Comparison of ENCODE assay signal across 17 cellular contexts in the genomic region with DNA sequence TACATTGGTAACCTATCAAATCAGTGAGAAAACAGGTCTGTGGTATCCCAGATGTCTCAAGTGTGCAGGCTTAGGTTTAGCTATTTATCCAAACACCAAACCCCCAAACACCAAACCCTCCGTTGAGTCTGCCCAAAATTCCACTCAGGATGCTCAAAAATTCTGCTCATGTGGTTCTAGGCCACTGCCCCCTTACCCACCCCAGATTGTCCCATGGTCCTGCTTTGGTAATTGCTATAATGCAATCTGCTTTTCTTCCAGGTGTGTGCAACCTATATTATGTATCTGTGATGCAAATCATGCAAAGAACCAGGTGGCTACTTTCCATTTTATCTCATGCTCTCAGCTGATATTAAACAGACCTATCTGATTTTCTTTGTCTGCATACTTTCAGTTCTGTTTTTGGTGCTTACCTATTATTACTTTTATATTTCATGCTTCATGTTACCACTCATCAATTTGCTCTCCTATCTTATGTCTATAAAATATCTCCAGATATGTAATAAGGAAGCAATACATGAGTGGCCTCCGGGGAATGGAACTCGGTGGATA.
DNase-seq lines count a peak whose midpoint lies in the region; ATAC-seq and TF ChIP-seq lines count a peak whose summit lies in the region.
"Had no signal": no experiment of that assay in that cellular context is flagged by ENCODE, and none has a peak within 500 bp of the region (broad histone marks: within the 10 kb centered on the region; RNA-seq: fewer than 3 reads in every experiment).

No MANE protein-coding gene starts in this region.

- ATAC-seq in GM18511 (IDR thresholded peaks at IDR 0.05; ENCODE audit: unreplicated experiment) (peak; percentile 44), HG03342 (IDR thresholded peaks at IDR 0.05; ENCODE audit: unreplicated experiment) (no peak)

- H2AFZ ChIP-seq in OCI-LY1 (ENCODE audit: low read length): no peak overlapping the region

- H3K36me3 ChIP-seq in DOHH2 (ENCODE audit: control insufficient read depth, low read length): no peaks in the 10 kb centered on the region
- H3K36me3 ChIP-seq in OCI-LY1 (ENCODE audit: insufficient read depth, low read length): no peaks in the 10 kb centered on the region
- H3K36me3 ChIP-seq: SJSA1, thoracic aorta had no signal

- no peak overlapping the region for H3K4me3 Mint-ChIP-seq in activated CD4-positive, alpha-beta memory T cell treated with anti-CD3 and anti-CD28 coated beads for 36 hours
- H3K4me3 Mint-ChIP-seq: CD4-positive, alpha-beta memory T cell had no signal

- H4K20me1 ChIP-seq in DOHH2 (ENCODE audit: control insufficient read depth, insufficient read depth, low read depth, low read length): no peaks in the 10 kb centered on the region
- no peaks in the 10 kb centered on the region for H4K20me1 ChIP-seq in OCI-LY1 (ENCODE audit: insufficient read depth, low read length)

- POLR2A ChIA-PET in activated CD4-positive, alpha-beta memory T cell treated with anti-CD3 and anti-CD28 coated beads for 36 hours (lab: Charles Lee): no interaction called here

- peak overlapping the region; percentile 30 for H3K4me3 ChIP-seq in DOHH2 (ENCODE audit: low read length)
- no peak overlapping the region for H3K4me3 ChIP-seq in OCI-LY1 (ENCODE audit: low read depth, low read length, poor library complexity, severe bottlenecking)
- H3K4me3 ChIP-seq: SJSA1, thoracic aorta had no signal

- H3K27me3 ChIP-seq in DOHH2 (ENCODE audit: control insufficient read depth, low read length) (no peaks in the 10 kb centered on the region), OCI-LY1 (ENCODE audit: insufficient read depth, low read length) (no peaks in the 10 kb centered on the region)
- H3K27me3 ChIP-seq: SJSA1 had no signal

- TF ChIP-seq CTCF in DOHH2 (IDR thresholded peaks at IDR 0.05; ENCODE audit: low read depth, low read length, poor library complexity, severe bottlenecking) (no peak), OCI-LY1 (IDR thresholded peaks at IDR 0.05; ENCODE audit: low read length) (no peak)

- H3K79me2 ChIP-seq in DOHH2 (ENCODE audit: control insufficient read depth, low read length) (no peaks in the 10 kb centered on the region), OCI-LY1 (ENCODE audit: insufficient read depth, low read length) (no peaks in the 10 kb centered on the region)

- H3F3A ChIP-seq in DOHH2 (ENCODE audit: control insufficient read depth, insufficient read depth): no peaks in the 10 kb centered on the region
- no peaks in the 10 kb centered on the region for H3F3A ChIP-seq in OCI-LY1 (ENCODE audit: insufficient read depth, low read length)

- H3K27me3 Mint-ChIP-seq in activated CD4-positive, alpha-beta memory T cell treated with anti-CD3 and anti-CD28 coated beads for 36 hours: peaks cover 2% of the 10 kb centered on the region
- H3K27me3 Mint-ChIP-seq: CD4-positive, alpha-beta memory T cell had no signal

- DNase-seq in islet precursor cell: peak; percentile 12
- no peak for DNase-seq in activated CD4-positive, alpha-beta memory T cell treated with anti-CD3 and anti-CD28 coated beads for 36 hours
- DNase-seq in cerebellum (ENCODE audit: low spot score): no peak
- DNase-seq: activated CD4-positive, alpha-beta T cell treated with anti-CD3 and anti-CD28 coated beads for 48 hours; activated CD8-positive, alpha-beta memory T cell treated with anti-CD3 and anti-CD28 coated beads, Interleukin-2, amount 50 U/mL, for 4 hours; CD4-positive, alpha-beta memory T cell; KG1; NCI-H2029; NCI-H510A; occipital lobe; retina had no signal

- H3K9me2 ChIP-seq in DOHH2 (replicated peaks; ENCODE audit: control insufficient read depth, low read length) (no peaks in the 10 kb centered on the region), OCI-LY1 (ENCODE audit: low read depth, low read length) (no peaks in the 10 kb centered on the region)

- intact Hi-C loops in activated CD4-positive, alpha-beta memory T cell treated with anti-CD3 and anti-CD28 coated beads for 36 hours (cut with micrococcal nuclease): no loop called here

- H3K4me2 ChIP-seq in DOHH2 (ENCODE audit: low read length): peak overlapping the region; percentile 59
- 0 out of 2 replicates have a peak overlapping the region, but pooled peaks have one; percentile 28 for H3K4me2 ChIP-seq in OCI-LY1 (ENCODE audit: low read length)

- H3K4me1 ChIP-seq in DOHH2 (ENCODE audit: control insufficient read depth, low read length): peaks cover 36% of the 10 kb centered on the region
- peaks cover 13% of the 10 kb centered on the region for H3K4me1 ChIP-seq in OCI-LY1 (ENCODE audit: insufficient read depth, low read length, severe bottlenecking)

- no peaks in the 10 kb centered on the region for H3K9me3 ChIP-seq in DOHH2 (ENCODE audit: control insufficient read depth, insufficient read depth, low read length)
- H3K9me3 ChIP-seq in OCI-LY1 (ENCODE audit: low read length): peaks cover 2% of the 10 kb centered on the region; the same call in 1 of the 2 replicates
- H3K9me3 ChIP-seq: SJSA1, thoracic aorta had no signal

- CTCF ChIA-PET in activated CD4-positive, alpha-beta memory T cell treated with anti-CD3 and anti-CD28 coated beads for 36 hours (lab: Charles Lee): no interaction called here

- no peak overlapping the region for H3K27ac Mint-ChIP-seq in activated CD4-positive, alpha-beta memory T cell treated with anti-CD3 and anti-CD28 coated beads for 36 hours

- H3K27ac ChIP-seq in DOHH2 (ENCODE audit: low read depth, low read length): peak overlapping the region; percentile 33
- peak overlapping the region; percentile 3 for H3K27ac ChIP-seq in OCI-LY1 (ENCODE audit: low read depth, low read length, poor library complexity, severe bottlenecking)
- H3K27ac ChIP-seq: SJSA1, thoracic aorta had no signal

- H3K4me1 Mint-ChIP-seq in activated CD4-positive, alpha-beta memory T cell treated with anti-CD3 and anti-CD28 coated beads for 36 hours (ENCODE audit: low read depth): peaks cover 49% of the 10 kb centered on the region

- H3K36me3 Mint-ChIP-seq in activated CD4-positive, alpha-beta memory T cell treated with anti-CD3 and anti-CD28 coated beads for 36 hours: peaks cover 21% of the 10 kb centered on the region
- H3K36me3 Mint-ChIP-seq: CD4-positive, alpha-beta memory T cell had no signal

- H3K9ac ChIP-seq in OCI-LY1 (ENCODE audit: low read length): no peak overlapping the region

- H3K9me3 Mint-ChIP-seq in activated CD4-positive, alpha-beta memory T cell treated with anti-CD3 and anti-CD28 coated beads for 36 hours: peaks cover 16% of the 10 kb centered on the region
